2 cellular contexts compared by ENCODE assay signal in genomic region chr11:90468923-90469322, GRCh38.
TF ChIP-seq lines count a peak whose summit lies in the region.

No MANE protein-coding gene starts in this region.

TF ChIP-seq in SK-N-SH treated with all-trans-retinoic acid at 6 μM for 48 hours, 23 proteins besides CTCF, POLR2A, EP300 and RAD21 (continued from another document):
- TF ChIP-seq ZNF565 (CRISPR knock-in tag; conservative IDR thresholded peaks at IDR 0.05; ENCODE audit: low read depth) (no peak), ZFP3 (CRISPR knock-in tag; IDR thresholded peaks at IDR 0.05) (no peak), ARNTL (CRISPR knock-in tag; IDR thresholded peaks at IDR 0.05; ENCODE audit: borderline replicate concordance, low read depth) (no peak), ZFP30 (CRISPR knock-in tag; IDR thresholded peaks at IDR 0.05) (no peak), CSDC2 (CRISPR knock-in tag; IDR thresholded peaks at IDR 0.05) (no peak), ZNF70 (CRISPR knock-in tag; IDR thresholded peaks at IDR 0.05) (no peak)
TF ChIP-seq in SK-N-SH treated with all-trans-retinoic acid at 6 μM for 48 hours: peak in this region for 2.

TF ChIP-seq in SK-N-SH, 30 proteins besides CTCF, POLR2A, EP300 and RAD21 (continued from another document):
- TF ChIP-seq, protein P1, sequence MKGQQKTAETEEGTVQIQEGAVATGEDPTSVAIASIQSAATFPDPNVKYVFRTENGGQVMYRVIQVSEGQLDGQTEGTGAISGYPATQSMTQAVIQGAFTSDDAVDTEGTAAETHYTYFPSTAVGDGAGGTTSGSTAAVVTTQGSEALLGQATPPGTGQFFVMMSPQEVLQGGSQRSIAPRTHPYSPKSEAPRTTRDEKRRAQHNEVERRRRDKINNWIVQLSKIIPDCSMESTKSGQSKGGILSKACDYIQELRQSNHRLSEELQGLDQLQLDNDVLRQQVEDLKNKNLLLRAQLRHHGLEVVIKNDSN (IDR thresholded peaks at IDR 0.05; ENCODE audit: borderline replicate concordance, low read depth), result no peak
